In the genomic region with DNA sequence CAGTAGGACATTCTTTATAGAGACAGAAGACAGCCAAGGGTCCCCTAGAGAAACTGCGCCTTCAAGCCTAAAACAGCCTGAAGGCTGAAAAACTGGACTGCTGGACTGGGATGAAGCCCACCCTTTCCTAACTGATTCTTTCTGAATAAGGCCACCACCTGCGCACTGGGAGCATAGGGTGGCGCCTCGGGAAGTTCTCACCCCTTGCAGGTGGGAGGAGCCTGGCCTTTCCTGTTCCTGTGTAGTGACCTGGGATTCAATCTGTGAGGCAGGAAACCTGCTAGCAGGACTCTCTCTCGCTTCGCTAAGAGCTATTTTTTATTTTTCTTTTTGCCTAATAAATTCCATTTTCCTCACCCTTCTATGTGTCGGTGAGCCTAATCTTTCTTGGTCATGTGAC, we compare ENCODE assay signal across 26 cellular contexts.
"Had no signal": no experiment of that assay in that cellular context is flagged by ENCODE, and none has a peak within 500 bp of the region (broad histone marks: within the 10 kb centered on the region; RNA-seq: fewer than 3 reads in every experiment).

No MANE protein-coding gene starts in this region.

- H3K27ac ChIP-seq: brain microvascular endothelial cell, coronary artery, dorsolateral prefrontal cortex, epithelial cell of prostate, esophagus squamous epithelium, gastrocnemius medialis had no signal

- H3K4me3 ChIP-seq: coronary artery, dorsolateral prefrontal cortex, esophagus squamous epithelium, gastrocnemius medialis had no signal

- H3K36me3 ChIP-seq: brain microvascular endothelial cell, esophagus squamous epithelium, gastrocnemius medialis had no signal

- H3K4me3 Mint-ChIP-seq: activated CD8-positive, alpha-beta T cell treated with anti-CD3 and anti-CD28 coated beads for 36 hours; activated naive CD8-positive, alpha-beta T cell; activated T-cell treated with anti-CD3 and anti-CD28 coated beads, Interleukin-2, amount 50 U/mL, for 4 hours; activated T-helper 17 cell treated with anti-CD3 and anti-CD28 coated beads, Interleukin-2, amount 50 U/mL, for 72 hours; central memory CD8-positive, alpha-beta T cell; dendritic cell treated with granulocyte-macrophage colony-stimulating factor and Interleukin-4, amounts not matched to agents 40 ng/mL and 50 ng/mL, for 4 days had no signal

- DNase-seq: activated CD4-positive, alpha-beta T cell treated with anti-CD3 and anti-CD28 coated beads for 1 hour; activated CD4-positive, alpha-beta T cell treated with anti-CD3 and anti-CD28 coated beads for 48 hours; activated CD4-positive, alpha-beta T cell treated with anti-CD3 and anti-CD28 coated beads, Interleukin-2, amount 50 U/mL, for 1 hour; activated CD4-positive, alpha-beta T cell treated with anti-CD3 and anti-CD28 coated beads, Interleukin-2, amount 50 U/mL, for 48 hours; activated CD8-positive, alpha-beta memory T cell treated with anti-CD3 and anti-CD28 coated beads for 24 hours; activated CD8-positive, alpha-beta T cell treated with anti-CD3 and anti-CD28 coated beads for 36 hours; activated effector memory CD4-positive, alpha-beta T cell treated with Interleukin-2 at 50 U/mL for 16 hours; activated gamma-delta T cell treated with Interleukin-2 at 50 U/mL for 16 hours; activated naive CD4-positive, alpha-beta T cell treated with anti-CD3 and anti-CD28 coated beads, Interleukin-2, amount 50 U/mL, for 16 hours; activated naive CD4-positive, alpha-beta T cell treated with Interleukin-2 at 50 U/mL for 16 hours; activated T-cell treated with anti-CD3 and anti-CD28 coated beads, Interleukin-2, amount 50 U/mL, for 4 hours; amniotic stem cell; anterior cingulate cortex; brain microvascular endothelial cell; dorsolateral prefrontal cortex; effector memory CD4-positive, alpha-beta T cell; esophagus squamous epithelium; gastrocnemius medialis; head of caudate nucleus; T-helper 2 cell had no signal

- H3K9me3 Mint-ChIP-seq: activated CD8-positive, alpha-beta T cell treated with anti-CD3 and anti-CD28 coated beads for 36 hours; activated T-cell treated with anti-CD3 and anti-CD28 coated beads, Interleukin-2, amount 50 U/mL, for 4 hours; activated T-helper 17 cell treated with anti-CD3 and anti-CD28 coated beads, Interleukin-2, amount 50 U/mL, for 72 hours; central memory CD8-positive, alpha-beta T cell; dendritic cell treated with granulocyte-macrophage colony-stimulating factor and Interleukin-4, amounts not matched to agents 40 ng/mL and 50 ng/mL, for 4 days had no signal

- H3K27me3 ChIP-seq: brain microvascular endothelial cell, esophagus squamous epithelium, gastrocnemius medialis had no signal

- H3K4me1 ChIP-seq: gastrocnemius medialis had no signal

- H3K27ac Mint-ChIP-seq: activated CD8-positive, alpha-beta T cell treated with anti-CD3 and anti-CD28 coated beads for 36 hours; activated naive CD8-positive, alpha-beta T cell; activated T-helper 17 cell treated with anti-CD3 and anti-CD28 coated beads, Interleukin-2, amount 50 U/mL, for 72 hours; dendritic cell treated with granulocyte-macrophage colony-stimulating factor and Interleukin-4, amounts not matched to agents 40 ng/mL and 50 ng/mL, for 4 days had no signal

- H3K27me3 Mint-ChIP-seq: activated CD8-positive, alpha-beta T cell treated with anti-CD3 and anti-CD28 coated beads for 36 hours; activated naive CD8-positive, alpha-beta T cell; activated T-helper 17 cell treated with anti-CD3 and anti-CD28 coated beads, Interleukin-2, amount 50 U/mL, for 72 hours; central memory CD8-positive, alpha-beta T cell; dendritic cell treated with granulocyte-macrophage colony-stimulating factor and Interleukin-4, amounts not matched to agents 40 ng/mL and 50 ng/mL, for 4 days had no signal

- H3K9me3 ChIP-seq: esophagus squamous epithelium, gastrocnemius medialis had no signal

- ATAC-seq: activated CD8-positive, alpha-beta T cell treated with anti-CD3 and anti-CD28 coated beads for 36 hours; activated T-cell treated with anti-CD3 and anti-CD28 coated beads, Interleukin-2, amount 50 U/mL, for 4 hours; activated T-helper 17 cell treated with anti-CD3 and anti-CD28 coated beads, Interleukin-2, amount 50 U/mL, for 72 hours; gastrocnemius medialis had no signal

- H3K4me1 Mint-ChIP-seq: activated T-helper 17 cell treated with anti-CD3 and anti-CD28 coated beads, Interleukin-2, amount 50 U/mL, for 72 hours; central memory CD8-positive, alpha-beta T cell had no signal

- H3K36me3 Mint-ChIP-seq: activated naive CD8-positive, alpha-beta T cell had no signal
